ENCODE assay signal across 15 cellular contexts in the genomic region with DNA sequence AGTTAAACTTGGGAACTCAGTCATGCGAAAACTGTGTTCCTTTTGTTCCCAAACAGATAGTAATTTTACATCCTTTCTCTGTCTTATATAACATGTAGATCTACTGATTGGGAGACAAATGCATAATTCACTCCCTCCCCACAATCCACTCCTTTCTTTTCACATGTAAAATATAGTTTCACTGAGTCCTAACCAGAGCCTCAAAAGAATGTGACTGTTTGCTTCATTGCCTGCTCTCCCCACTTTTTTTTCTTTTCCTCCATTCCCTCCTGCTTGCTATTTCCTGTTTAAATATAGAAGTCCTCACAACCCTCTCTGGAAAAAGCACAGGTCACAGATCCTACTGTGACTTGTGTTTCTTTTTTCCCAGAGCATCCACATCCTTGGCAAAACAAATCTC.
DNase-seq lines count a peak whose midpoint lies in the region; ATAC-seq and TF ChIP-seq lines count a peak whose summit lies in the region.
"Had no signal": no experiment of that assay in that cellular context is flagged by ENCODE, and none has a peak within 500 bp of the region (broad histone marks: within the 10 kb centered on the region; RNA-seq: fewer than 3 reads in every experiment).

No MANE protein-coding gene starts in this region.

- intact Hi-C loops in PC-3 (cut with micrococcal nuclease), result no loop called here

- POLR2A ChIA-PET in PC-3 (lab: Charles Lee; ENCODE audit: unreplicated experiment), result no interaction called here

- H3K4me3 ChIP-seq in PC-3 (ENCODE audit: low read length) (no peak overlapping the region), iPS-18a (ENCODE audit: low read length) (no peak overlapping the region), neuronal stem cell (ENCODE audit: low read length in 2 of 2) (peak overlapping the region in 1 of 2 donors; percentile 5), BE2C (ENCODE audit: low read depth, low read length) (no peak overlapping the region)

- no peak overlapping the region for H2BK120ac ChIP-seq in neuronal stem cell (ENCODE audit: low read depth, low read length)

- H2BK12ac ChIP-seq in neuronal stem cell (ENCODE audit: low read length), result no peak overlapping the region

- no peak overlapping the region for H3K4me2 ChIP-seq in PC-3 (ENCODE audit: low read length)
- no peak overlapping the region for H3K4me2 ChIP-seq in neuronal stem cell (ENCODE audit: insufficient read depth, low read length, poor library complexity, severe bottlenecking)
- H3K4me2 ChIP-seq: KMS-11 had no signal

- H3K27ac ChIP-seq in PC-3 (ENCODE audit: low read length), result no peak overlapping the region
- H3K27ac ChIP-seq in iPS-18a (ENCODE audit: low read length), result peak overlapping the region; percentile 47
- H3K27ac ChIP-seq in neuronal stem cell (replicated peaks; ENCODE audit: low read length), result no peak overlapping the region
- H3K27ac ChIP-seq: C4-2B, KMS-11 had no signal

- H2BK5ac ChIP-seq in neuronal stem cell (ENCODE audit: low read length), result no peak overlapping the region

- ATAC-seq in PC-3 (no peak), HG03280 (IDR thresholded peaks at IDR 0.05; ENCODE audit: unreplicated experiment) (no peak), HG03521 (IDR thresholded peaks at IDR 0.05; ENCODE audit: unreplicated experiment) (no peak)
- ATAC-seq: HepG2, Right ventricle myocardium inferior had no signal

- H3K9me2 ChIP-seq in PC-3 (replicated peaks; ENCODE audit: low read length), result no peaks in the 10 kb centered on the region

- no peak overlapping the region for H2AK5ac ChIP-seq in neuronal stem cell (ENCODE audit: low read depth, low read length)

- H3K4me1 ChIP-seq in PC-3 (ENCODE audit: insufficient read depth, low read length), result no peaks in the 10 kb centered on the region
- peaks cover 9% of the 10 kb centered on the region for H3K4me1 ChIP-seq in iPS-18a (ENCODE audit: control insufficient read depth, low read depth, low read length)
- H3K4me1 ChIP-seq in neuronal stem cell (ENCODE audit: control insufficient read depth in 2 of 2, insufficient read depth in 1 of 2, low read depth in 1 of 2, low read length in 2 of 2), result peaks cover 0 to 7% of the 10 kb centered on the region in 2 donors
- H3K4me1 ChIP-seq in BE2C, result no peaks in the 10 kb centered on the region

- no CpG with 5 or more reads among the region's 1 CpG for WGBS in neuronal stem cell (ENCODE audit: extremely low coverage in 2 of 2, insufficient read length in 2 of 2, insufficient replicate concordance in 1 of 2), 2 donors

- H3F3A ChIP-seq in PC-3 (ENCODE audit: low read length, unreplicated experiment), result no peaks in the 10 kb centered on the region

- H3K27me3 ChIP-seq in PC-3 (ENCODE audit: low read length) (no peaks in the 10 kb centered on the region), iPS-18a (ENCODE audit: control insufficient read depth, insufficient read depth, low read length) (no peaks in the 10 kb centered on the region), neuronal stem cell (ENCODE audit: control insufficient read depth in 3 of 3, insufficient read depth in 3 of 3, low read depth in 1 of 3, low read length in 3 of 3) (no peaks in the 10 kb centered on the region), BE2C (no peaks in the 10 kb centered on the region)

- H3K9me3 ChIP-seq in PC-3 (ENCODE audit: low read length) (no peaks in the 10 kb centered on the region), iPS-18a (ENCODE audit: control insufficient read depth, low read depth, low read length) (no peaks in the 10 kb centered on the region), neuronal stem cell (replicated peaks in 1 of 2; ENCODE audit: control insufficient read depth in 2 of 2, insufficient read depth in 1 of 2, low read depth in 1 of 2, low read length in 2 of 2) (no peaks in the 10 kb centered on the region), BE2C (no peaks in the 10 kb centered on the region)

- H3K79me2 ChIP-seq in PC-3 (ENCODE audit: low read length), result no peaks in the 10 kb centered on the region

- no peak overlapping the region for H3K9ac ChIP-seq in PC-3 (ENCODE audit: low read length)
- no peak overlapping the region for H3K9ac ChIP-seq in iPS-18a (ENCODE audit: low read length)
- no peak overlapping the region for H3K9ac ChIP-seq in neuronal stem cell (ENCODE audit: low read depth, low read length, poor library complexity)
- H3K9ac ChIP-seq: KMS-11 had no signal

- no peak overlapping the region for H4K91ac ChIP-seq in neuronal stem cell (ENCODE audit: low read depth, low read length, poor library complexity)

- no peak overlapping the region for H3K18ac ChIP-seq in neuronal stem cell (ENCODE audit: low read length)

- H3K14ac ChIP-seq in neuronal stem cell (ENCODE audit: low read length), result no peak overlapping the region

- H3K36me3 ChIP-seq in PC-3 (ENCODE audit: low read depth, low read length) (no peaks in the 10 kb centered on the region), iPS-18a (ENCODE audit: control insufficient read depth, low read depth, low read length) (no peaks in the 10 kb centered on the region), neuronal stem cell (replicated peaks in 1 of 2; ENCODE audit: control insufficient read depth in 2 of 2, insufficient read depth in 2 of 2, low read length in 2 of 2) (no peaks in the 10 kb centered on the region), BE2C (no peaks in the 10 kb centered on the region)

- H3K79me1 ChIP-seq in neuronal stem cell (ENCODE audit: low read depth, low read length), result no peaks in the 10 kb centered on the region

- CTCF ChIA-PET in PC-3 (lab: Charles Lee), result no interaction called here

- H2BK15ac ChIP-seq in neuronal stem cell (ENCODE audit: low read length), result no peak overlapping the region

- TF ChIP-seq CTCF in PC-3 (conservative IDR thresholded peaks at IDR 0.05; ENCODE audit: low read depth, low read length), result no peak
- TF ChIP-seq CTCF in BE2C (IDR thresholded peaks at IDR 0.05; ENCODE audit: low read depth, low read length), result no peak

- H4K8ac ChIP-seq in neuronal stem cell (ENCODE audit: low read depth, low read length), result no peak overlapping the region

- H3K23ac ChIP-seq in neuronal stem cell (ENCODE audit: low read depth, low read length, poor library complexity), result no peak overlapping the region

- no TSS peak for BruUV-seq in PC-3 (replicated peaks; lab: Mats Ljungman, UMichigan)

- DNase-seq in EH (ENCODE audit: low read depth) (peak; percentile 34), PC-3 (no peak), neuronal stem cell (ENCODE audit: low spot score) (no peak), BE2C (no peak)
- DNase-seq in stimulated activated CD4-positive, alpha-beta T cell treated with anti-CD3 and anti-CD28 coated beads, Interleukin-2, amount 100 ng/mL, for 24 hours, result no peak
- DNase-seq: 8988T, NCI-H1092 treated with DMSO at 0.1 percent for 48 hours, NCI-H1694 treated with DMSO at 0.1 percent for 48 hours had no signal

- H3K4ac ChIP-seq in neuronal stem cell (ENCODE audit: low read length), result no peak overlapping the region

- no peaks in the 10 kb centered on the region for H4K20me1 ChIP-seq in PC-3 (ENCODE audit: low read length)

- H2AFZ ChIP-seq in PC-3 (ENCODE audit: low read length) (0 out of 2 replicates have a peak overlapping the region, but pooled peaks have one; percentile 31), neuronal stem cell (ENCODE audit: low read length) (peak overlapping the region; percentile 81)
